In genomic region chr20:57053067-57053466, GRCh38 we compare ENCODE assay signal across 19 cellular contexts.
"Had no signal": no experiment of that assay in that cellular context is flagged by ENCODE, and none has a peak within 500 bp of the region (broad histone marks: within the 10 kb centered on the region; RNA-seq: fewer than 3 reads in every experiment).

No MANE protein-coding gene starts in this region.

- H3K9ac ChIP-seq: SK-N-SH had no signal

- H3K4me3 ChIP-seq: MG63 had no signal

- H3K9me3 ChIP-seq: MG63, SK-N-SH had no signal

- H3K36me3 ChIP-seq: MG63 had no signal

- FAIRE-seq: RCC 7860 had no signal

- H3K4me2 ChIP-seq: SK-N-SH had no signal

- H3K27me3 ChIP-seq: MG63 had no signal

- DNase-seq: Karpas-422, KG1, MG63, NCI-H1092 treated with DMSO at 0.1 percent for 48 hours, NCI-H1436, NCI-H187, NCI-H2029, NCI-H2081 treated with DMSO at 0.1 percent for 48 hours, NCI-H2171, NCI-H226, NCI-H446, NCI-H510A, NCI-H524 treated with DMSO at 0.1 percent for 48 hours, NCI-H69, NCI-H774, RPMI8226, SHP77, SK-N-SH had no signal
